Comparison of ENCODE assay signal across 13 cellular contexts in genomic region chr1:9075023-9075422, GRCh38. TPM values are rescaled to one million over a fixed set of nuclear protein-coding genes. Genes with fewer than 3 reads are reported as not detected.
DNase-seq lines count a peak whose midpoint lies in the region; ATAC-seq and TF ChIP-seq lines count a peak whose summit lies in the region.
"Had no signal": no experiment of that assay in that cellular context is flagged by ENCODE, and none has a peak within 500 bp of the region (broad histone marks: within the 10 kb centered on the region; RNA-seq: fewer than 3 reads in every experiment).

No MANE protein-coding gene starts in this region.

- no peaks in the 10 kb centered on the region for H3K27me3 ChIP-seq in rectal smooth muscle tissue (ENCODE audit: control insufficient read depth, insufficient read depth, low read length)

- no peak overlapping the region for H3K9ac ChIP-seq in rectal smooth muscle tissue (ENCODE audit: low read length)

- H3K4me3 Mint-ChIP-seq in activated B cell treated with CpG ODN at 0.5 μM for 24 hours (peak overlapping the region; percentile 55), progenitor cell of endocrine pancreas (ENCODE audit: low read depth) (no peak overlapping the region)
- H3K4me3 Mint-ChIP-seq: activated naive CD4-positive, alpha-beta T cell treated with anti-CD3 and anti-CD28 coated beads, Interleukin-2, amount 50 U/mL, for 24 hours; WTC11 had no signal

- peak; percentile 19 for DNase-seq in SIG-M5 treated with dmso at 0.1 percent for 504 hours (lab: John Stamatoyannopoulos, UW; ENCODE audit: unreplicated experiment)
- no peak for DNase-seq in SIG-M5 (lab: John Stamatoyannopoulos, UW)
- peak; percentile 43 for DNase-seq in NCI-H2029 treated with DMSO at 0.1 percent for 48 hours (lab: John Stamatoyannopoulos, UW)
- DNase-seq in activated B cell treated with CpG ODN at 0.5 μM for 24 hours, result no peak
- DNase-seq in progenitor cell of endocrine pancreas (ENCODE audit: low spot score, unreplicated experiment), result no peak
- DNase-seq in stimulated activated CD4-positive, alpha-beta T cell treated with anti-CD3 and anti-CD28 coated beads, Interleukin-2, amount 100 ng/mL, for 24 hours, result no peak
- DNase-seq: trophoblast cell had no signal

- no peaks in the 10 kb centered on the region for H3K9me3 Mint-ChIP-seq in activated B cell treated with CpG ODN at 0.5 μM for 24 hours
- no peaks in the 10 kb centered on the region for H3K9me3 Mint-ChIP-seq in progenitor cell of endocrine pancreas (ENCODE audit: low read depth)
- H3K9me3 Mint-ChIP-seq: activated naive CD4-positive, alpha-beta T cell treated with anti-CD3 and anti-CD28 coated beads, Interleukin-2, amount 50 U/mL, for 24 hours; WTC11 had no signal

- H3K27ac Mint-ChIP-seq in activated B cell treated with CpG ODN at 0.5 μM for 24 hours, result peak overlapping the region; percentile 89
- H3K27ac Mint-ChIP-seq in progenitor cell of endocrine pancreas, result no peak overlapping the region
- H3K27ac Mint-ChIP-seq: activated naive CD4-positive, alpha-beta T cell treated with anti-CD3 and anti-CD28 coated beads, Interleukin-2, amount 50 U/mL, for 24 hours; WTC11 had no signal

- CTCF ChIA-PET in activated B cell treated with CpG ODN at 0.5 μM for 24 hours (lab: Charles Lee), result interaction anchor here (1.1 kb wide), 1 partner anchor 70 kb away, joined by 5 read pairs; no protein-coding TSS in a partner anchor

- no peak for TF ChIP-seq CTCF in activated B cell treated with CpG ODN at 0.5 μM for 24 hours (IDR thresholded peaks at IDR 0.05)
- no peak for TF ChIP-seq CTCF in progenitor cell of endocrine pancreas (IDR thresholded peaks at IDR 0.05; ENCODE audit: unreplicated experiment)

- peaks cover 2% of the 10 kb centered on the region for H3K4me1 ChIP-seq in rectal smooth muscle tissue (ENCODE audit: control insufficient read depth, insufficient read depth, low read length)

- H3K27ac ChIP-seq in rectal smooth muscle tissue (ENCODE audit: low read depth, low read length), result no peak overlapping the region

- H3K27me3 Mint-ChIP-seq in activated B cell treated with CpG ODN at 0.5 μM for 24 hours, result peaks cover 7% of the 10 kb centered on the region
- H3K27me3 Mint-ChIP-seq in progenitor cell of endocrine pancreas, result peaks cover 4% of the 10 kb centered on the region
- H3K27me3 Mint-ChIP-seq: activated naive CD4-positive, alpha-beta T cell treated with anti-CD3 and anti-CD28 coated beads, Interleukin-2, amount 50 U/mL, for 24 hours had no signal

- intact Hi-C loops in activated B cell treated with CpG ODN at 0.5 μM for 24 hours (cut with micrococcal nuclease), result no loop called here

- ATAC-seq in activated B cell treated with CpG ODN at 0.5 μM for 24 hours (ENCODE audit: low read depth) (peak; percentile 54), HG03135 (IDR thresholded peaks at IDR 0.05; ENCODE audit: unreplicated experiment) (no peak)
- ATAC-seq: WTC11 had no signal

- peaks cover 81% of the 10 kb centered on the region for H3K4me1 Mint-ChIP-seq in activated B cell treated with CpG ODN at 0.5 μM for 24 hours
- peaks cover 10% of the 10 kb centered on the region for H3K4me1 Mint-ChIP-seq in progenitor cell of endocrine pancreas (ENCODE audit: low read depth)
- H3K4me1 Mint-ChIP-seq: WTC11 had no signal

- H3K36me3 Mint-ChIP-seq in activated B cell treated with CpG ODN at 0.5 μM for 24 hours (ENCODE audit: low read depth) (no peaks in the 10 kb centered on the region), progenitor cell of endocrine pancreas (ENCODE audit: insufficient read depth) (no peaks in the 10 kb centered on the region)
- H3K36me3 Mint-ChIP-seq: activated naive CD4-positive, alpha-beta T cell treated with anti-CD3 and anti-CD28 coated beads, Interleukin-2, amount 50 U/mL, for 24 hours; WTC11 had no signal

- no peaks in the 10 kb centered on the region for H3K36me3 ChIP-seq in rectal smooth muscle tissue (ENCODE audit: control insufficient read depth, insufficient read depth, low read length)

- POLR2A ChIA-PET in activated B cell treated with CpG ODN at 0.5 μM for 24 hours (lab: Charles Lee), result interaction anchor here (1.1 to 1.2 kb wide), 2 partner anchors 70 to 215 kb away, joined by 3 read pairs; no protein-coding TSS in a partner anchor

- peak overlapping the region; percentile 34 for H3K4me3 ChIP-seq in rectal smooth muscle tissue (ENCODE audit: low read length)

RNA-seq across cellular contexts. Expression of gene SLC2A5, which starts 5.6 kb away (rescaled TPM):
- 3.6 and 4.5 TPM in 2 replicates for total RNA-seq in activated B cell treated with CpG ODN at 0.5 μM for 24 hours
- not detected in 2 replicates for total RNA-seq in progenitor cell of endocrine pancreas

RNA-seq across cellular contexts. Expression of gene SLC2A7, which starts 48.8 kb away (rescaled TPM):
- total RNA-seq in activated B cell treated with CpG ODN at 0.5 μM for 24 hours (not detected in 2 replicates), progenitor cell of endocrine pancreas (not detected in 2 replicates)
- total RNA-seq: G401, osteoblast, WTC11 had no signal

RNA-seq across cellular contexts. Expression of gene GPR157, which starts 53.9 kb away (rescaled TPM):
- 6.2 and 7.0 TPM in 2 replicates for total RNA-seq in activated B cell treated with CpG ODN at 0.5 μM for 24 hours
- total RNA-seq in progenitor cell of endocrine pancreas, result 1.1 and 3.6 TPM in 2 replicates

Comparison
In these comparisons a context has a peak if more than half of its experiments do, and no peak if none do; other contexts are left out.
1. DNase-seq: peak in SIG-M5 treated with dmso at 0.1 percent for 504 hours (single experiment) and NCI-H2029 treated with DMSO at 0.1 percent for 48 hours (single experiment); none in SIG-M5 (single experiment), activated B cell treated with CpG ODN at 0.5 μM for 24 hours (single experiment), progenitor cell of endocrine pancreas (single experiment) and stimulated activated CD4-positive, alpha-beta T cell treated with anti-CD3 and anti-CD28 coated beads, Interleukin-2, amount 100 ng/mL, for 24 hours (0 of 2).